26 cellular contexts compared by ENCODE assay signal in the genomic region with DNA sequence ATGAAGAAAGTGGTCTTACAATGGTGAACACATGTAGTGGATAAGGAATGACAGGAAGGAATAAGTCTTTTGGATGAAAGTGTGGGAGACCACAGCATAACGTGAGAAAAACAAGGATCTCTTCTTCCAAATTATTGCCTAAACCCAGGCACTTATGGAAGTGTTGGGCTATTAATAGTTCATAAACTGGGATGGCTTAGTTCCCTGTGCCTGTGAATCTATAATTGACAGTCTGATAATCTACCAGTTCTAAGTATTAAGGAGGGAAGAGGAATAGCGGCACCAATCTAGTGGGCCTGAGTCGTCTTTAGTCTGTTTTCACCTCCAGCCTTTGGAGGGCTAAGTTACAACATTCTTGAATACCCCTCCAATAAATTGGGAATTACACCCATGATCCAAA. TPM values are rescaled to one million over a fixed set of nuclear protein-coding genes. Genes with fewer than 3 reads are reported as not detected.
"Had no signal": no experiment of that assay in that cellular context is flagged by ENCODE, and none has a peak within 500 bp of the region (broad histone marks: within the 10 kb centered on the region; RNA-seq: fewer than 3 reads in every experiment).

No MANE protein-coding gene starts in this region.

- H3K27ac ChIP-seq: coronary artery, esophagus squamous epithelium, lower lobe of right lung, neutrophil, pancreas, suprapubic skin, transverse colon, upper lobe of right lung, uterus had no signal

- DNase-seq: dermis blood vessel endothelial cell; effector memory CD4-positive, alpha-beta T cell; esophagus squamous epithelium; foreskin melanocyte; glutamatergic neuron; lower lobe of right lung; natural killer cell; pancreas; retina; stimulated activated CD4-positive, alpha-beta T cell treated with anti-CD3 and anti-CD28 coated beads, Interleukin-12 subunit alpha, Interleukin-12 subunit beta, amount 100 ng/mL, for 4 hours; stimulated activated CD4-positive, alpha-beta T cell treated with anti-CD3 and anti-CD28 coated beads, Interleukin-1b, Interleukin-23, amount 100 ng/mL, for 48 hours; stimulated activated CD4-positive, alpha-beta T cell treated with anti-CD3 and anti-CD28 coated beads, Interleukin-4, amount 100 ng/mL, for 1 hour; stimulated activated CD8-positive, alpha-beta memory T cell treated with anti-CD3 and anti-CD28 coated beads, Interleukin-4, amount 100 ng/mL, for 48 hours; stimulated activated naive CD4-positive, alpha-beta T cell; stimulated activated naive CD8-positive, alpha-beta T cell treated with anti-CD3 and anti-CD28 coated beads, Interleukin-15, amount 100 ng/mL, for 72 hours; transverse colon; upper lobe of right lung; uterus had no signal

- H3K9me3 ChIP-seq: esophagus squamous epithelium, lower lobe of right lung, neutrophil, pancreas, suprapubic skin, transverse colon, upper lobe of right lung, uterus had no signal

- H3K27me3 ChIP-seq: esophagus squamous epithelium, neutrophil, pancreas, suprapubic skin, transverse colon, upper lobe of right lung, uterus had no signal

- H3K4me3 ChIP-seq: coronary artery, esophagus squamous epithelium, lower lobe of right lung, pancreas, smooth muscle cell, suprapubic skin, transverse colon, upper lobe of right lung, uterus had no signal

- ATAC-seq: left lobe of liver; lower lobe of right lung; natural killer cell; pancreas; sciatic nerve; stimulated activated naive CD8-positive, alpha-beta T cell treated with anti-CD3 and anti-CD28 coated beads, Interleukin-15, amount 100 ng/mL, for 72 hours; upper lobe of right lung had no signal

- H3K36me3 ChIP-seq: neutrophil, pancreas, uterus had no signal

- H3K4me1 ChIP-seq: esophagus squamous epithelium, lower lobe of right lung, pancreas, suprapubic skin, transverse colon, upper lobe of right lung, uterus had no signal

RNA-seq across cellular contexts. Expression of a gene that starts 39.2 kb away (rescaled TPM):
- total RNA-seq: epithelial cell of proximal tubule, left lobe of liver had no signal
- polyA plus RNA-seq: keratinocyte had no signal
